In genomic region chr19:28466107-28467045, GRCh38 we compare ENCODE assay signal across 9 cellular contexts.
DNase-seq lines count a peak whose midpoint lies in the region; ATAC-seq, FAIRE-seq and TF ChIP-seq lines count a peak whose summit lies in the region.
"Had no signal": no experiment of that assay in that cellular context is flagged by ENCODE, and none has a peak within 500 bp of the region (broad histone marks: within the 10 kb centered on the region; RNA-seq: fewer than 3 reads in every experiment).

No MANE protein-coding gene starts in this region.

- H3K9me3 ChIP-seq in SK-N-MC (ENCODE audit: low read depth, low read length) (no peaks in the 10 kb centered on the region), astrocyte (ENCODE audit: insufficient read depth, low read depth, low read length) (no peaks in the 10 kb centered on the region)

- H3K27ac ChIP-seq in KMS-11 (peak overlapping the region; percentile 52), SK-N-MC (no peak overlapping the region), astrocyte (ENCODE audit: low read depth, low read length) (no peak overlapping the region)

- no peak for ATAC-seq in GM18498 (IDR thresholded peaks at IDR 0.05; ENCODE audit: unreplicated experiment)

- H3K9ac ChIP-seq in KMS-11 (no peak overlapping the region; the same call in 1 of the 2 replicates), SK-N-MC (ENCODE audit: insufficient read length) (no peak overlapping the region), astrocyte (ENCODE audit: low read length) (no peak overlapping the region)

- H3K36me3 ChIP-seq in KMS-11 (ENCODE audit: insufficient read depth) (no peaks in the 10 kb centered on the region), SK-N-MC (ENCODE audit: insufficient read depth, low read length) (no peaks in the 10 kb centered on the region), astrocyte (ENCODE audit: insufficient read depth, low read length) (no peaks in the 10 kb centered on the region)

- no peaks in the 10 kb centered on the region for H4K20me1 ChIP-seq in KMS-11 (ENCODE audit: insufficient read depth)
- H4K20me1 ChIP-seq in astrocyte (ENCODE audit: insufficient read depth, low read length) = no peaks in the 10 kb centered on the region

- TF ChIP-seq CTCF in KMS-11 (conservative IDR thresholded peaks at IDR 0.05; ENCODE audit: low read depth, low read length) = peak; percentile 94
- peak; percentile 78 for TF ChIP-seq CTCF in astrocyte (IDR thresholded peaks at IDR 0.05; ENCODE audit: insufficient read depth, low read depth, low read length)

- H3K9me3 Mint-ChIP-seq in astrocyte (ENCODE audit: unreplicated experiment) = peaks cover 2% of the 10 kb centered on the region
- H3K9me3 Mint-ChIP-seq: stimulated activated naive CD8-positive, alpha-beta T cell treated with anti-CD3 and anti-CD28 coated beads, Interleukin-15, Interleukin-2, amounts not matched to agents 100 ng/mL and 50 ng/mL, for 24 hours had no signal

- H3K27me3 Mint-ChIP-seq in astrocyte (ENCODE audit: low read depth, unreplicated experiment) = no peaks in the 10 kb centered on the region
- H3K27me3 Mint-ChIP-seq: stimulated activated naive CD8-positive, alpha-beta T cell treated with anti-CD3 and anti-CD28 coated beads, Interleukin-15, Interleukin-2, amounts not matched to agents 100 ng/mL and 50 ng/mL, for 24 hours had no signal

- H3K4me1 ChIP-seq in KMS-11 (ENCODE audit: low read depth, poor library complexity, severe bottlenecking) (peaks cover 54% of the 10 kb centered on the region), astrocyte (ENCODE audit: insufficient read depth, low read length) (peaks cover 21% of the 10 kb centered on the region)

- peak; percentile 2 for DNase-seq in COR-L47 (lab: John Stamatoyannopoulos, UW)
- DNase-seq in SK-N-MC (ENCODE audit: low read depth, low spot score) = peak; percentile 12
- DNase-seq in astrocyte (ENCODE audit: low read depth) = peak; percentile 20
- DNase-seq in iris pigment epithelial cell (ENCODE audit: low read depth) = peak; percentile 7
- peak; percentile 70 to 74 for DNase-seq in stimulated activated CD4-positive, alpha-beta T cell treated with anti-CD3 and anti-CD28 coated beads, Interleukin-2, amount 100 ng/mL, for 24 hours
- no peak for DNase-seq in amniotic stem cell (lab: John Stamatoyannopoulos, UW)

- no peak for FAIRE-seq in astrocyte (lab: Jason Lieb, UNC)

- no peaks in the 10 kb centered on the region for H3K27me3 ChIP-seq in KMS-11 (ENCODE audit: insufficient read depth, low read depth)
- no peaks in the 10 kb centered on the region for H3K27me3 ChIP-seq in astrocyte (ENCODE audit: insufficient read depth, low read length)

- H3K79me2 ChIP-seq in KMS-11 (ENCODE audit: insufficient read depth, low read depth) = no peaks in the 10 kb centered on the region
- H3K79me2 ChIP-seq in astrocyte (ENCODE audit: insufficient read depth, low read length) = no peaks in the 10 kb centered on the region

- H3K4me2 ChIP-seq in KMS-11 (peak overlapping the region; percentile 62), astrocyte (ENCODE audit: low read length) (no peak overlapping the region)

- H3K4me3 ChIP-seq in KMS-11 (IDR thresholded peaks at IDR 0.05; ENCODE audit: insufficient read depth, low read depth, low read length) = no peak overlapping the region
- H3K4me3 ChIP-seq in SK-N-MC = no peak overlapping the region
- no peak overlapping the region for H3K4me3 ChIP-seq in astrocyte (ENCODE audit: insufficient read depth, low read depth, low read length)

- H2AFZ ChIP-seq in KMS-11 (ENCODE audit: low read depth) (peak overlapping the region; percentile 29; the same call in 1 of the 2 replicates), astrocyte (ENCODE audit: low read depth, low read length) (no peak overlapping the region)

- H3K4me3 Mint-ChIP-seq in astrocyte (ENCODE audit: unreplicated experiment) = no peak overlapping the region
- H3K4me3 Mint-ChIP-seq: stimulated activated naive CD8-positive, alpha-beta T cell treated with anti-CD3 and anti-CD28 coated beads, Interleukin-15, Interleukin-2, amounts not matched to agents 100 ng/mL and 50 ng/mL, for 24 hours had no signal

- no peaks in the 10 kb centered on the region for H3K36me3 Mint-ChIP-seq in astrocyte (ENCODE audit: low read depth, unreplicated experiment)

- no peak overlapping the region for H3K27ac Mint-ChIP-seq in astrocyte (ENCODE audit: unreplicated experiment)

- peaks cover 31% of the 10 kb centered on the region for H3K4me1 Mint-ChIP-seq in astrocyte (ENCODE audit: low read depth, unreplicated experiment)
